Comparison of ENCODE assay signal across 25 cellular contexts in the genomic region with DNA sequence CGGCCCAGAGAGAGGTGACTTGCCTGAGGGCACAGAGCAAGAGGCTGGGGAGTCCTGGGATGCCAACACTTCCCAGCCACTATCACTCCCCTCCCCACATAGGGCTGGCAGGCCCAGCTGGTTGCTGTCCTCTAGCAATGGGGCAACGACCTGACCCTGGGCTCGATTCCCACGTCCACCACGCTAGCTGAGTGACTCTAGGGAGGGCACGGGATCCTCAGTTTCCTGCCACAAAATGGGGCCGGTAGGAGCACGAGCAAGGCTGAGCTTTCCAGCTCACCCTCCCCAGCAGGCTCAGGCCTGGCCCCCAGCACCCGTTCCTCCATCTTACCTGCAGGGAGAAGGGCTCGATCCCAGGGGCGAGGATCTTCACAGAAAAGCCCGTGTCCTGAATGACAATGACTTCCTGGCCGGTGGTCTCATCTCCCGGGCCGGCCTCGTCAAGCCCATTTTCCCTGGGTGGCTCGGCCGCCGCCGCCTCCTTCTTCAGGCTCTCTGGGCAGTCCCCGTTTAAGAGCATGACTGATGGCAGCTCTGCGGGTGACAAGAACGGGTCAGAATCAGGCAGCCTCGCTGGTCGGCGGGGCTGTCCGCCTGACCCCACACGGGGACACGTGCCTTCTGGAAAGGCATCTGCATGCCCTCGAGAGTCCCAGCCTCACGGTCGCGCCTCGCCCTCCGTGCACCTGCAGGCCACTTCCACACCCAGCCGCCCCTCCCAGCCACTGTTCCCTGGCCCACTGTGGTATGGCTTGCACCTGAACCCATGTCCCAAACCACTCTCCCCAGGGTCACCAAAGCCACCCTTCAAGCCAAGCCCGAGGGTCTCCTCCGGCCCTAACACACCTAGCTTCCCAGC. TPM values are rescaled to one million over a fixed set of nuclear protein-coding genes. Genes with fewer than 3 reads are reported as not detected.
A peak's percentile ranks its signal among the peaks of the same experiment; 100 is the strongest.
DNase-seq lines count a peak whose midpoint lies in the region; ATAC-seq and TF ChIP-seq lines count a peak whose summit lies in the region.
"Had no signal": no experiment of that assay in that cellular context is flagged by ENCODE, and none has a peak within 500 bp of the region (broad histone marks: within the 10 kb centered on the region; RNA-seq: fewer than 3 reads in every experiment).

No MANE protein-coding gene starts in this region.

- no peak overlapping the region for H3K4me3 Mint-ChIP-seq in dendritic cell treated with granulocyte-macrophage colony-stimulating factor and Interleukin-4, amounts not matched to agents 40 ng/mL and 50 ng/mL, for 4 days
- H3K4me3 Mint-ChIP-seq: activated CD8-positive, alpha-beta T cell treated with anti-CD3 and anti-CD28 coated beads for 36 hours; activated T-cell treated with anti-CD3 and anti-CD28 coated beads, Interleukin-2, amount 50 U/mL, for 72 hours had no signal

- H3K27ac ChIP-seq in vagina, result no peak overlapping the region
- H3K27ac ChIP-seq: esophagus muscularis mucosa, parathyroid adenoma had no signal

- H3K9me3 Mint-ChIP-seq in dendritic cell treated with granulocyte-macrophage colony-stimulating factor and Interleukin-4, amounts not matched to agents 40 ng/mL and 50 ng/mL, for 4 days, result no peaks in the 10 kb centered on the region
- H3K9me3 Mint-ChIP-seq: activated CD8-positive, alpha-beta T cell treated with anti-CD3 and anti-CD28 coated beads for 36 hours; activated T-cell treated with anti-CD3 and anti-CD28 coated beads, Interleukin-2, amount 50 U/mL, for 72 hours had no signal

- peaks cover 71% of the 10 kb centered on the region for H3K36me3 Mint-ChIP-seq in dendritic cell treated with granulocyte-macrophage colony-stimulating factor and Interleukin-4, amounts not matched to agents 40 ng/mL and 50 ng/mL, for 4 days (ENCODE audit: low read depth)

- DNase-seq in cardiac septum (ENCODE audit: low spot score) (peak; percentile 73), left cardiac atrium (no peak), mucosa of descending colon (peak in 2 of 3 donors; percentile 33 to 47), cerebellum (ENCODE audit: low spot score) (no peak), vagina (ENCODE audit: extremely low spot score in 2 of 2) (no peak), NK-92 (lab: John Stamatoyannopoulos, UW; ENCODE audit: unreplicated experiment) (no peak), GM03348 (ENCODE audit: low spot score) (no peak)
- DNase-seq: activated CD4-positive, CD25-positive, alpha-beta regulatory T cell; activated CD8-positive, alpha-beta T cell treated with anti-CD3 and anti-CD28 coated beads for 36 hours; activated T-cell treated with anti-CD3 and anti-CD28 coated beads, Interleukin-2, amount 50 U/mL, for 72 hours; GDM1; mammary epithelial cell; NCI-H146; NCI-H2171 treated with DMSO at 0.1 percent for 48 hours; NCI-H69; OCI-M1; stimulated activated CD4-positive, alpha-beta T cell treated with anti-CD3 and anti-CD28 coated beads, Interleukin-4, amount 100 ng/mL, for 4 hours; substantia nigra had no signal

- TF ChIP-seq CTCF in mucosa of descending colon (IDR thresholded peaks at IDR 0.05) (no peak), vagina (IDR thresholded peaks at IDR 0.05) (no peak)

- TF ChIP-seq POLR2A in vagina (IDR thresholded peaks at IDR 0.05), result no peak

- H3K27ac Mint-ChIP-seq in dendritic cell treated with granulocyte-macrophage colony-stimulating factor and Interleukin-4, amounts not matched to agents 40 ng/mL and 50 ng/mL, for 4 days, result peak overlapping the region; percentile 42
- H3K27ac Mint-ChIP-seq: activated CD8-positive, alpha-beta T cell treated with anti-CD3 and anti-CD28 coated beads for 36 hours; activated T-cell treated with anti-CD3 and anti-CD28 coated beads, Interleukin-2, amount 50 U/mL, for 72 hours had no signal

- H3K4me1 ChIP-seq in mucosa of descending colon (ENCODE audit: low read depth) (peaks cover 22% of the 10 kb centered on the region), vagina (peaks cover 31% of the 10 kb centered on the region)

- intact Hi-C loops in cardiac septum (cut with DNase I), result no loop called here
- intact Hi-C loops in left cardiac atrium (cut with DNase I), result no loop called here
- intact Hi-C loops in dendritic cell treated with granulocyte-macrophage colony-stimulating factor and Interleukin-4, amounts not matched to agents 40 ng/mL and 50 ng/mL, for 4 days (cut with micrococcal nuclease), result no loop called here
- intact Hi-C loops in mucosa of descending colon (cut with DNase I, micrococcal nuclease), result no loop called here
- intact Hi-C loops in vagina (cut with DNase I), result no loop called here

- H3K27me3 Mint-ChIP-seq in dendritic cell treated with granulocyte-macrophage colony-stimulating factor and Interleukin-4, amounts not matched to agents 40 ng/mL and 50 ng/mL, for 4 days, result no peaks in the 10 kb centered on the region
- H3K27me3 Mint-ChIP-seq: activated CD8-positive, alpha-beta T cell treated with anti-CD3 and anti-CD28 coated beads for 36 hours had no signal

- peaks cover 30% of the 10 kb centered on the region for H3K4me1 Mint-ChIP-seq in dendritic cell treated with granulocyte-macrophage colony-stimulating factor and Interleukin-4, amounts not matched to agents 40 ng/mL and 50 ng/mL, for 4 days (ENCODE audit: low read depth)

- H3K4me3 ChIP-seq in mucosa of descending colon (no peak overlapping the region), vagina (no peak overlapping the region)
- H3K4me3 ChIP-seq: esophagus muscularis mucosa, HAP-1 had no signal

- peaks cover 27% of the 10 kb centered on the region for H3K36me3 ChIP-seq in mucosa of descending colon (ENCODE audit: low read depth)
- peaks cover 0 to 42% of the 10 kb centered on the region in 2 donors for H3K36me3 ChIP-seq in vagina

- ATAC-seq in left cardiac atrium (no peak), mucosa of descending colon (no peak)
- ATAC-seq: activated CD8-positive, alpha-beta T cell treated with anti-CD3 and anti-CD28 coated beads for 36 hours; activated T-cell treated with anti-CD3 and anti-CD28 coated beads, Interleukin-2, amount 50 U/mL, for 72 hours had no signal

- H3K27me3 ChIP-seq in vagina, result no peaks in the 10 kb centered on the region
- H3K27me3 ChIP-seq: esophagus muscularis mucosa had no signal

- H3K9me3 ChIP-seq in mucosa of descending colon, result no peaks in the 10 kb centered on the region
- no peaks in the 10 kb centered on the region for H3K9me3 ChIP-seq in vagina
- H3K9me3 ChIP-seq: esophagus muscularis mucosa, HAP-1 had no signal

RNA-seq across cellular contexts. Expression of a gene that starts 7.3 kb away (rescaled TPM):
- total RNA-seq in cardiac septum, result 143 TPM
- 100 to 1,000 TPM in 1 of 2 donors, 10 to 100 TPM in 1; 98.4 to 118 TPM for total RNA-seq in left cardiac atrium
- 100 to 1,000 TPM; 120 to 149 (median 145) TPM for total RNA-seq in mucosa of descending colon
- total RNA-seq in cerebellum, result 30.2 TPM
- total RNA-seq in vagina, result 52.3 TPM

RNA-seq across cellular contexts. Expression of a gene that starts 45.2 kb away (rescaled TPM):
- 0.13 TPM for total RNA-seq in cardiac septum
- under 1 TPM; 0.06 to 0.13 TPM for total RNA-seq in left cardiac atrium
- total RNA-seq in mucosa of descending colon, result 1 to 10 TPM; 1.3 to 2.2 (median 2.2) TPM
- 1.2 TPM for total RNA-seq in cerebellum
- 0.25 TPM for total RNA-seq in vagina
- total RNA-seq: bronchial epithelial cell, M059J, myocyte had no signal

Comparison
In these comparisons a context has a peak if more than half of its experiments do, and no peak if none do; other contexts are left out.
1. DNase-seq: peak in cardiac septum (single experiment) and mucosa of descending colon (2 of 3); none in left cardiac atrium (single experiment), cerebellum (single experiment), vagina (0 of 2), NK-92 (single experiment) and GM03348 (single experiment).